In the genomic region with DNA sequence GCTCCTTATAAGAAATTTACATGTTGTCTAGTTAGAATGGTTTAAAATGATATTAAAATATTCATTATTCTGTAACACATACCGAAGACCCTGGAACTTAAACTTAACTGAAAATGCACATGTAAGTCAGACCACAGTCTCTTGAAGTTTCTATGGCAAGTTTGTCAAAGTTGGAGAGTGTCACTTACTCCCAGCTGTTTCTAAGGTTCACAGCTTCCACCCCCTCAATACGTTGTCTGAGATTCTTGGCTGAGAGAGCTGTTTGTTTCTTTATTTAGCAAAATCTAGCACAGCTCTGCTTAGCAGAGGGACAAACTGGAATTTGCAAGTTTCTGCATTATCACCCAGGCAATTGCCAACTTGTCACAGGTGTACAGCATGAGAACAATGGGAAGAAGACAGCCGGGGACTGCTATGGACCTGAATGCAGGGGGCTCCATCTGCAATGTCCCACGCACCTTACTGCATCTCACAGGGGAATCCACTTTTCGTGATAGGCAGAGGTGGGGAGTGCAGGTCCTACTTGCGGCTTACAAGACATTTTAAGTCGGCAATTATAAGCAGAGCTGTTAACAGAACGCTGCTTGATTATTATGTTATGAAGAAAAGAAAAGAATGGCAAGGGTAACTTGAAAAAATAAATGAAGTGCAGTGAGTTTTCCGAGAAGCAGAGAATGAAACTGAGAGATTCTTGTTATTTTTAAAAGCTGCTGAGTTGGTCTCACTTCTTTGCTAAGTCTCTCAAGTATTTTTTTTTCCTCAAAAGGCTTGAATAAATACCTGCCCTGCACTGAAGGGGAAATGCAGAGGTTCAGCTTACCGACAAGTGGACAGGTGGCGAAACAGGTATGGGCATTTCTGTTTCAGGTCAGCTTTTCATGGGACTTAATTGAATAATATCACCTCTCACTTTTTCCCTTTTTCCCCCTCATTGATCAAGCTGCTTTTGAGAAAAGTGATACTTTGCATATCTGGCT, we compare ENCODE assay signal across 18 cellular contexts.
"Had no signal": no experiment of that assay in that cellular context is flagged by ENCODE, and none has a peak within 500 bp of the region (broad histone marks: within the 10 kb centered on the region; RNA-seq: fewer than 3 reads in every experiment).

No MANE protein-coding gene starts in this region.

- H3K36me3 ChIP-seq: left ventricle myocardium inferior, ovary, sigmoid colon, spleen had no signal

- H3K9me3 ChIP-seq: left ventricle myocardium inferior, mucosa of descending colon, ovary, sigmoid colon, spleen had no signal

- H3K4me1 ChIP-seq: left ventricle myocardium inferior, sigmoid colon, spleen had no signal

- H3K27ac ChIP-seq: hepatocyte, left ventricle myocardium inferior, ovary, sigmoid colon, spleen had no signal

- H3K79me2 ChIP-seq: hepatocyte had no signal

- H3K4me2 ChIP-seq: hepatocyte had no signal

- H3K27ac Mint-ChIP-seq: activated CD8-positive, alpha-beta T cell treated with anti-CD3 and anti-CD28 coated beads for 36 hours; activated naive CD8-positive, alpha-beta T cell; naive thymus-derived CD4-positive, alpha-beta T cell; stimulated activated naive CD8-positive, alpha-beta T cell treated with anti-CD3 and anti-CD28 coated beads, Interleukin-15, amount 100 ng/mL, for 72 hours; WTC11 had no signal

- DNase-seq: activated CD4-positive, alpha-beta T cell treated with anti-CD3 and anti-CD28 coated beads for 48 hours; activated CD8-positive, alpha-beta T cell treated with anti-CD3 and anti-CD28 coated beads for 36 hours; activated gamma-delta T cell; activated T-cell treated with anti-CD3 and anti-CD28 coated beads, Interleukin-2, amount 50 U/mL, for 4 hours; amniotic stem cell; left ventricle myocardium inferior; mucosa of descending colon; naive thymus-derived CD4-positive, alpha-beta T cell; ovary; sigmoid colon; spleen; stimulated activated naive CD8-positive, alpha-beta T cell treated with anti-CD3 and anti-CD28 coated beads, Interleukin-15, amount 100 ng/mL, for 72 hours had no signal

- H3K27me3 ChIP-seq: hepatocyte, ovary, sigmoid colon, spleen had no signal

- FAIRE-seq: colon, endometrium, keratinocyte had no signal

- H3K4me3 Mint-ChIP-seq: activated CD8-positive, alpha-beta T cell treated with anti-CD3 and anti-CD28 coated beads for 36 hours; activated naive CD8-positive, alpha-beta T cell; activated T-cell treated with anti-CD3 and anti-CD28 coated beads, Interleukin-2, amount 50 U/mL, for 4 hours; WTC11 had no signal

- H3K9me3 Mint-ChIP-seq: activated CD8-positive, alpha-beta T cell treated with anti-CD3 and anti-CD28 coated beads for 36 hours; activated T-cell treated with anti-CD3 and anti-CD28 coated beads, Interleukin-2, amount 50 U/mL, for 4 hours; naive thymus-derived CD4-positive, alpha-beta T cell; stimulated activated naive CD8-positive, alpha-beta T cell treated with anti-CD3 and anti-CD28 coated beads, Interleukin-15, amount 100 ng/mL, for 72 hours; WTC11 had no signal

- H2AFZ ChIP-seq: hepatocyte had no signal

- H3K36me3 Mint-ChIP-seq: activated naive CD8-positive, alpha-beta T cell; naive thymus-derived CD4-positive, alpha-beta T cell; WTC11 had no signal

- H3K4me3 ChIP-seq: hepatocyte, left ventricle myocardium inferior, mucosa of descending colon, ovary, sigmoid colon, spleen had no signal

- ATAC-seq: activated T-cell treated with anti-CD3 and anti-CD28 coated beads, Interleukin-2, amount 50 U/mL, for 4 hours; mucosa of descending colon; naive thymus-derived CD4-positive, alpha-beta T cell; stimulated activated naive CD8-positive, alpha-beta T cell treated with anti-CD3 and anti-CD28 coated beads, Interleukin-15, amount 100 ng/mL, for 72 hours; WTC11 had no signal
